Comparison of ENCODE assay signal across 8 cellular contexts in the genomic region with DNA sequence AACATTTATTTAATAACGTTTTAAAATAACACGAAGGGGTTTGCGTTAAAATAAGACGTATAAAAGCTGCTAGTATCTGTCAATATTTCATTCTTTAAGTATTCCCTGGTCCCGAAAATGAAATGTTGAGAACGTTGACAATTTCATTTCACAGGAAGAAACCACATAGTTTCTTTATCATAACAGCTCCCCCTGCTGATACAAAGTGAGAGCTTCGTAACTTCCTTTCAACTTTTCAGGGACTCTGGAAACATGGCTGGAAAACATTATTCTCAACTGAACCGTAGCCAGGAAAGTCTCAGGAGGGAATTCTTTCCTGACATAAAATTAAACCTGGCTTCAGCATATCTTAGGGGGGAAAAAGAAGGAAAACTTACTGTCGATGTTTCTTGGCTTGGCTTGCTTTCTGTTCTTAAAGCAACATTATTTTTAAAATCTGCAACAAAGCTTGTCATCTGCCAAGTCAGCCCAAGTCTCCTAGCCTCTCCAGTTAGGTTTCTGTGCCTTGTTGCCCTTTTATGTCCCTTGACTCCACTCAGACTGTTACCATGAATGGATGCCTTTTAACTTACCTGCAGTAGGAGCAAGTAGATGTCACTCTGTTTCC.
DNase-seq lines count a peak whose midpoint lies in the region; ATAC-seq and TF ChIP-seq lines count a peak whose summit lies in the region.

No MANE protein-coding gene starts in this region.

- intact Hi-C loops in left ventricle myocardium inferior (cut with micrococcal nuclease) (loop anchor here (10.0 kb wide), 1 partner anchor 123 kb away; a partner anchor contains a TSS), sigmoid colon (cut with DNase I) (loop anchor here (1.0 to 5.0 kb wide), 2 partner anchors 171 to 330 kb away; a partner anchor contains a TSS)

- no peak for ATAC-seq in HG03139 (IDR thresholded peaks at IDR 0.05; ENCODE audit: unreplicated experiment)

- peak; percentile 22 for DNase-seq in 8988T
- peak; percentile 49 for DNase-seq in G401 (ENCODE audit: low spot score)
- peak; percentile 27 for DNase-seq in NCI-H1694 treated with DMSO at 0.1 percent for 48 hours (lab: John Stamatoyannopoulos, UW)
- peak; percentile 94 for DNase-seq in adipocyte (ENCODE audit: low read depth)
- DNase-seq in left ventricle myocardium inferior = no peak
- DNase-seq in sigmoid colon = no peak
- no peak for DNase-seq in NCI-H2227 treated with DMSO at 0.1 percent for 48 hours (lab: John Stamatoyannopoulos, UW)

- H3K36me3 ChIP-seq in adipocyte (ENCODE audit: control insufficient read depth, insufficient read depth, low read length, severe bottlenecking) = no peaks in the 10 kb centered on the region
- H3K36me3 ChIP-seq in left ventricle myocardium inferior = no peaks in the 10 kb centered on the region
- H3K36me3 ChIP-seq in sigmoid colon = no peaks in the 10 kb centered on the region

- peak; percentile 78 for TF ChIP-seq CTCF in left ventricle myocardium inferior (IDR thresholded peaks at IDR 0.05; ENCODE audit: borderline replicate concordance)
- TF ChIP-seq CTCF in sigmoid colon (IDR thresholded peaks at IDR 0.05) = peak; percentile 56 to 72 (median 62)

- in situ Hi-C loops in G401 (cut with HindIII; ENCODE audit: low sequenced_read_pairs) = no loop called here

- H3K4me1 ChIP-seq in adipocyte (ENCODE audit: control insufficient read depth, insufficient read depth, low read length) = peaks cover 20% of the 10 kb centered on the region
- H3K4me1 ChIP-seq in left ventricle myocardium inferior = peaks cover 15% of the 10 kb centered on the region
- H3K4me1 ChIP-seq in sigmoid colon = peaks cover 0 to 43% (median 17%) of the 10 kb centered on the region in 4 donors

- WGBS in sigmoid colon, 2 donors = 1 to 4% methylated on average over 9 of the region's 9 CpGs

- peak overlapping the region; percentile 64 for H3K9ac ChIP-seq in adipocyte (ENCODE audit: low read length)

- TF ChIP-seq EP300 in sigmoid colon (IDR thresholded peaks at IDR 0.05) = no peak

- H3K9me3 ChIP-seq in adipocyte (ENCODE audit: control insufficient read depth, low read length) (no peaks in the 10 kb centered on the region), left ventricle myocardium inferior (replicated peaks) (no peaks in the 10 kb centered on the region), sigmoid colon (no peaks in the 10 kb centered on the region)

- TF ChIP-seq POLR2A in sigmoid colon (IDR thresholded peaks at IDR 0.05) = no peak

- H3K27me3 ChIP-seq in adipocyte (replicated peaks; ENCODE audit: control insufficient read depth, insufficient read depth, low read length) = no peaks in the 10 kb centered on the region
- H3K27me3 ChIP-seq in left ventricle myocardium inferior (ENCODE audit: low read depth) = no peaks in the 10 kb centered on the region
- no peaks in the 10 kb centered on the region for H3K27me3 ChIP-seq in sigmoid colon

- H3K4me3 ChIP-seq in adipocyte (ENCODE audit: low read length) = peak overlapping the region; percentile 48
- peak overlapping the region; percentile 3 for H3K4me3 ChIP-seq in left ventricle myocardium inferior
- H3K4me3 ChIP-seq in sigmoid colon = peak overlapping the region in 1 of 4 donors; percentile 11

- peak overlapping the region; percentile 51 for H3K27ac ChIP-seq in left ventricle myocardium inferior (replicated peaks)
- H3K27ac ChIP-seq in sigmoid colon = peak overlapping the region in 2 of 4 donors; percentile 33 to 55

Comparison
In these comparisons a context has a peak if more than half of its experiments do, and no peak if none do; other contexts are left out.
1. DNase-seq: peak in 8988T (single experiment), G401 (single experiment), NCI-H1694 treated with DMSO at 0.1 percent for 48 hours (single experiment) and adipocyte (single experiment); none in left ventricle myocardium inferior (single experiment), sigmoid colon (single experiment) and NCI-H2227 treated with DMSO at 0.1 percent for 48 hours (single experiment).